In genomic region chr16:61891460-61891859, GRCh38 we compare ENCODE assay signal across 17 cellular contexts.
"Had no signal": no experiment of that assay in that cellular context is flagged by ENCODE, and none has a peak within 500 bp of the region (broad histone marks: within the 10 kb centered on the region; RNA-seq: fewer than 3 reads in every experiment).

No MANE protein-coding gene starts in this region.

- ATAC-seq: activated CD8-positive, alpha-beta memory T cell treated with anti-CD3 and anti-CD28 coated beads, Interleukin-2, amount 10 ng/mL, durations not matched to agents 7 days and 5 days; stimulated activated effector memory CD8-positive, alpha-beta T cell treated with anti-CD3 and anti-CD28 coated beads, Interleukin-12 subunit alpha, Interleukin-12 subunit beta, amount 100 ng/mL, for 72 hours had no signal

- H3K27me3 ChIP-seq: cardiac muscle cell, dorsolateral prefrontal cortex, sigmoid colon, stomach had no signal

- H3K4me1 Mint-ChIP-seq: activated CD4-positive, alpha-beta memory T cell treated with anti-CD3 and anti-CD28 coated beads, Interleukin-2, amount 10 ng/mL, durations not matched to agents 7 days and 5 days; activated CD8-positive, alpha-beta memory T cell treated with anti-CD3 and anti-CD28 coated beads, Interleukin-2, amount 10 ng/mL, durations not matched to agents 7 days and 5 days; nephron progenitor cell; stimulated activated effector memory CD8-positive, alpha-beta T cell treated with anti-CD3 and anti-CD28 coated beads, Interleukin-12 subunit alpha, Interleukin-12 subunit beta, amount 100 ng/mL, for 72 hours had no signal

- H3K9me3 Mint-ChIP-seq: type B pancreatic cell had no signal

- H3K4me1 ChIP-seq: sigmoid colon, stomach had no signal

- H3K36me3 Mint-ChIP-seq: activated CD8-positive, alpha-beta memory T cell treated with anti-CD3 and anti-CD28 coated beads, Interleukin-2, amount 10 ng/mL, durations not matched to agents 7 days and 5 days; activated naive CD8-positive, alpha-beta T cell; stimulated activated effector memory CD8-positive, alpha-beta T cell treated with anti-CD3 and anti-CD28 coated beads, Interleukin-12 subunit alpha, Interleukin-12 subunit beta, amount 100 ng/mL, for 72 hours; type B pancreatic cell had no signal

- H3K4me3 Mint-ChIP-seq: activated CD4-positive, alpha-beta memory T cell treated with anti-CD3 and anti-CD28 coated beads, Interleukin-2, amount 10 ng/mL, durations not matched to agents 7 days and 5 days; activated CD8-positive, alpha-beta memory T cell treated with anti-CD3 and anti-CD28 coated beads, Interleukin-2, amount 10 ng/mL, durations not matched to agents 7 days and 5 days; activated naive CD8-positive, alpha-beta T cell; nephron progenitor cell; stimulated activated effector memory CD8-positive, alpha-beta T cell treated with anti-CD3 and anti-CD28 coated beads, Interleukin-12 subunit alpha, Interleukin-12 subunit beta, amount 100 ng/mL, for 72 hours; type B pancreatic cell had no signal

- H3K27ac Mint-ChIP-seq: activated CD4-positive, alpha-beta memory T cell treated with anti-CD3 and anti-CD28 coated beads, Interleukin-2, amount 10 ng/mL, durations not matched to agents 7 days and 5 days; activated CD8-positive, alpha-beta memory T cell treated with anti-CD3 and anti-CD28 coated beads, Interleukin-2, amount 10 ng/mL, durations not matched to agents 7 days and 5 days; activated naive CD8-positive, alpha-beta T cell; nephron progenitor cell; stimulated activated effector memory CD8-positive, alpha-beta T cell treated with anti-CD3 and anti-CD28 coated beads, Interleukin-12 subunit alpha, Interleukin-12 subunit beta, amount 100 ng/mL, for 72 hours; type B pancreatic cell had no signal

- H3K4me3 ChIP-seq: cardiac muscle cell, dorsolateral prefrontal cortex, sigmoid colon, stomach had no signal

- H3K9me3 ChIP-seq: sigmoid colon had no signal

- H3K27ac ChIP-seq: cardiac muscle cell, dorsolateral prefrontal cortex, sigmoid colon, stomach had no signal

- H3K27me3 Mint-ChIP-seq: activated CD4-positive, alpha-beta memory T cell treated with anti-CD3 and anti-CD28 coated beads, Interleukin-2, amount 10 ng/mL, durations not matched to agents 7 days and 5 days; activated CD8-positive, alpha-beta memory T cell treated with anti-CD3 and anti-CD28 coated beads, Interleukin-2, amount 10 ng/mL, durations not matched to agents 7 days and 5 days; activated naive CD8-positive, alpha-beta T cell; type B pancreatic cell had no signal

- H3K36me3 ChIP-seq: cardiac muscle cell, sigmoid colon, stomach had no signal

- DNase-seq: activated CD4-positive, alpha-beta memory T cell treated with anti-CD3 and anti-CD28 coated beads, Interleukin-2, amount 10 ng/mL, durations not matched to agents 7 days and 5 days; activated CD4-positive, alpha-beta T cell treated with anti-CD3 and anti-CD28 coated beads for 4 hours; activated CD8-positive, alpha-beta memory T cell treated with anti-CD3 and anti-CD28 coated beads, Interleukin-2, amount 10 ng/mL, durations not matched to agents 7 days and 5 days; dorsolateral prefrontal cortex; foreskin fibroblast; hypothalamus; islet precursor cell; nephron progenitor cell; nucleus accumbens; posterior cingulate gyrus; sigmoid colon; stimulated activated CD4-positive, alpha-beta T cell treated with anti-CD3 and anti-CD28 coated beads, Interleukin-4, amount 100 ng/mL, for 24 hours; stomach had no signal
